ENCODE assay signal across 8 cellular contexts in the genomic region with DNA sequence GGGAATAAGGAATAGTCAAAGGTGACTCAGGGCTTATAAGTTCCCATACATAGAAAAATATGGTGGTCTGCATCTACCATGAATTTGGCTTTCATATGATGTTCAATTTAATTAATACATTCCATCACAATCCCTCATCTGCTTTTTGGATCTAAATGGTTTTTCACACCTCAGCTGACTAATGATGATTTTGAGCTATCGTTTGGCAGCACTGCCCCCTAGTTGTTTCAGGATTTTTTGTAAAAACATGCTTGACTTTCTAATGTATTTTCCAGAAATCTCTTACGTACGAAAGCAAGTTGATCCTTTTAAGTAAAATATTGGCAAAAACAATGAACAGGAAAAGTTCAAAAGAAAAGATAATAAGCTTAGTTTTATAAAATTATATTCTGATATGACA.
A peak's percentile ranks its signal among the peaks of the same experiment; 100 is the strongest.
DNase-seq lines count a peak whose midpoint lies in the region; ATAC-seq and TF ChIP-seq lines count a peak whose summit lies in the region.

No MANE protein-coding gene starts in this region.

- H3K9me3 ChIP-seq in OCI-LY7 (ENCODE audit: low read length) = no peaks in the 10 kb centered on the region

- no peak overlapping the region for H3K4me3 ChIP-seq in GM12875 (ENCODE audit: low read depth, low read length)
- no peak overlapping the region for H3K4me3 ChIP-seq in OCI-LY7 (ENCODE audit: low read depth, low read length, poor library complexity, severe bottlenecking)
- H3K4me3 ChIP-seq in fibroblast of mammary gland (ENCODE audit: control insufficient read depth, low read depth, low read length) = no peak overlapping the region

- H3K27ac ChIP-seq in 22Rv1 = no peak overlapping the region
- H3K27ac ChIP-seq in OCI-LY7 (ENCODE audit: low read depth, low read length, poor library complexity, severe bottlenecking) = no peak overlapping the region

- H3K4me1 ChIP-seq in OCI-LY7 (ENCODE audit: insufficient read depth, low read length, poor library complexity, severe bottlenecking) = no peaks in the 10 kb centered on the region

- no peak overlapping the region for H3K4me2 ChIP-seq in OCI-LY7 (ENCODE audit: low read length)

- H2AFZ ChIP-seq in OCI-LY7 (ENCODE audit: low read length) = no peak overlapping the region

- POLR2A ChIA-PET in OCI-LY7 (lab: Charles Lee) = interaction anchor here (0.7 to 1.0 kb wide), 2 partner anchors 14 to 68 kb away, joined by 3 read pairs; no protein-coding TSS in a partner anchor

- ATAC-seq in GM19463 (IDR thresholded peaks at IDR 0.05; ENCODE audit: unreplicated experiment) = no peak
- ATAC-seq in stimulated activated naive B cell treated with anti-CD40 and anti-IgM and Interleukin-4, amounts not matched to agents 10 μg/mL and 1 μg/mL and 100 μg/mL, for 72 hours (replicated peaks) = no peak

- DNase-seq in OCI-LY7 (ENCODE audit: low spot score) (peak; percentile 7), fibroblast of mammary gland (ENCODE audit: low read depth) (no peak), T1000 (lab: John Stamatoyannopoulos, UW) (no peak), NCI-H2081 treated with DMSO at 0.1 percent for 48 hours (lab: John Stamatoyannopoulos, UW) (no peak)
- DNase-seq in stimulated activated naive B cell treated with anti-CD40 and anti-IgM and Interleukin-4, amounts not matched to agents 10 μg/mL and 1 μg/mL and 100 μg/mL, for 72 hours = no peak

- H3K36me3 ChIP-seq in OCI-LY7 (ENCODE audit: insufficient read depth, low read length) = no peaks in the 10 kb centered on the region

- H3K9me2 ChIP-seq in OCI-LY7 (ENCODE audit: insufficient read depth, low read length) = no peaks in the 10 kb centered on the region

- CTCF ChIA-PET in OCI-LY7 (lab: Charles Lee; ENCODE audit: unreplicated experiment) = no interaction called here

- intact Hi-C loops in OCI-LY7 (cut with micrococcal nuclease; ENCODE audit: unreplicated experiment) = loop anchor here (5.0 kb wide), 1 partner anchor 294 kb away; no protein-coding TSS in a partner anchor

- no peaks in the 10 kb centered on the region for H3K27me3 Mint-ChIP-seq in stimulated activated naive B cell treated with anti-CD40 and anti-IgM and Interleukin-4, amounts not matched to agents 10 μg/mL and 1 μg/mL and 100 μg/mL, for 72 hours

- no peaks in the 10 kb centered on the region for H3K36me3 Mint-ChIP-seq in stimulated activated naive B cell treated with anti-CD40 and anti-IgM and Interleukin-4, amounts not matched to agents 10 μg/mL and 1 μg/mL and 100 μg/mL, for 72 hours

- no peaks in the 10 kb centered on the region for H3K79me2 ChIP-seq in OCI-LY7 (ENCODE audit: insufficient read depth, low read depth, low read length)

- no peaks in the 10 kb centered on the region for H4K20me1 ChIP-seq in OCI-LY7 (ENCODE audit: insufficient read depth, low read length)

- H3K9me3 Mint-ChIP-seq in stimulated activated naive B cell treated with anti-CD40 and anti-IgM and Interleukin-4, amounts not matched to agents 10 μg/mL and 1 μg/mL and 100 μg/mL, for 72 hours = no peaks in the 10 kb centered on the region

- H3K4me3 Mint-ChIP-seq in stimulated activated naive B cell treated with anti-CD40 and anti-IgM and Interleukin-4, amounts not matched to agents 10 μg/mL and 1 μg/mL and 100 μg/mL, for 72 hours = no peak overlapping the region

- no TSS peak for BruUV-seq in OCI-LY7 (replicated peaks; lab: Mats Ljungman, UMichigan)

- TF ChIP-seq CTCF in 22Rv1 (IDR thresholded peaks at IDR 0.05) (peak; percentile 64), GM12875 (IDR thresholded peaks at IDR 0.05; ENCODE audit: borderline replicate concordance, insufficient read depth, low read depth, low read length) (0 out of 2 replicates have a peak, but pooled peaks have one; percentile 3), OCI-LY7 (conservative IDR thresholded peaks at IDR 0.05; ENCODE audit: low read length) (peak; percentile 74), fibroblast of mammary gland (conservative IDR thresholded peaks at IDR 0.05; ENCODE audit: control insufficient read depth, insufficient read depth, low read depth, low read length) (peak; percentile 21)

- no peak overlapping the region for H3K27ac Mint-ChIP-seq in stimulated activated naive B cell treated with anti-CD40 and anti-IgM and Interleukin-4, amounts not matched to agents 10 μg/mL and 1 μg/mL and 100 μg/mL, for 72 hours

- H3K4me1 Mint-ChIP-seq in stimulated activated naive B cell treated with anti-CD40 and anti-IgM and Interleukin-4, amounts not matched to agents 10 μg/mL and 1 μg/mL and 100 μg/mL, for 72 hours = no peaks in the 10 kb centered on the region

Comparison
In these comparisons a context has a peak if more than half of its experiments do, and no peak if none do; other contexts are left out.
1. CTCF ChIP-seq: peak in every context shown above with its lines; median percentile 74 in OCI-LY7; 64 in 22Rv1; 21 in fibroblast of mammary gland; 3 in GM12875.